Comparison of ENCODE assay signal across 21 cellular contexts in the genomic region with DNA sequence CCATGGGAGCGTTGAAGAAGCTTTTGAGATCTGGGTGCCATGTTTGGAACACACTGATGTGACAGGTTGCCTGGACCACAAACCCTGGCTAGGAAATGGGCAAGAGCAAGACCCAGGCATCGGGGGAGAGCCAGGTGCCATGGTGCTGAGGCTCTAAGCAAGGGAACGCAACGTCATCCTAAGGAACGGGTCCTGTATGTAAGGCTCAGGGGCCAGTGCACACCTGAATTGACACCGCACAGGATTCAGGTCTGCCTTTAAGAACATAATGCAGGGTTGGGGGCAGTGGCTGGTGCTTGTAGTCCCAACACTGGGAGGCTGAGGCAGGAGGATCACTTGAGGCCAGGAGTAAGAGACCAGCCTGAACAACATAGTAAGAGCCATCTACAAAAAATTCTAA. TPM values are rescaled to one million over a fixed set of nuclear protein-coding genes. Genes with fewer than 3 reads are reported as not detected.
A peak's percentile ranks its signal among the peaks of the same experiment; 100 is the strongest.
DNase-seq lines count a peak whose midpoint lies in the region; ATAC-seq, FAIRE-seq and TF ChIP-seq lines count a peak whose summit lies in the region.
"Had no signal": no experiment of that assay in that cellular context is flagged by ENCODE, and none has a peak within 500 bp of the region (broad histone marks: within the 10 kb centered on the region; RNA-seq: fewer than 3 reads in every experiment).

No MANE protein-coding gene starts in this region.

- H3K9me3 ChIP-seq in right atrium auricular region (no peaks in the 10 kb centered on the region), Panc1 (ENCODE audit: control insufficient read depth, insufficient read depth, low read depth, low read length) (no peaks in the 10 kb centered on the region), HepG2 (ENCODE audit: low read length) (no peaks in the 10 kb centered on the region)
- H3K9me3 ChIP-seq: A549 had no signal

- no peak overlapping the region for H3K4me3 ChIP-seq in right atrium auricular region
- no peak overlapping the region for H3K4me3 ChIP-seq in Panc1 (ENCODE audit: low read depth in 2 of 2, low read length in 2 of 2)
- no peak overlapping the region for H3K4me3 ChIP-seq in HepG2 (replicated peaks in 1 of 3; ENCODE audit: insufficient read depth in 1 of 3, low read depth in 2 of 3, low read length in 3 of 3)
- H3K4me3 ChIP-seq: A549, SK-N-MC had no signal

- no peak overlapping the region for H2AFZ ChIP-seq in HepG2 (ENCODE audit: low read length)

- intact Hi-C loops in left ventricle myocardium superior (cut with micrococcal nuclease): no loop called here
- intact Hi-C loops in Panc1 (cut with micrococcal nuclease; ENCODE audit: unreplicated experiment): no loop called here
- intact Hi-C loops in HepG2 (cut with micrococcal nuclease; ENCODE audit: unreplicated experiment): no loop called here

- 96% methylated on average over 5 of the region's 6 CpGs for WGBS in HepG2 (ENCODE audit: low lambda C conversion rate)

- H3K9ac ChIP-seq in HepG2 (ENCODE audit: insufficient read depth, low read depth, low read length): no peak overlapping the region

- no peak for FAIRE-seq in HepG2 (lab: Jason Lieb, UNC)
- FAIRE-seq: A549, GM19239, H54 had no signal

- TF ChIP-seq POLR2A in HepG2 (IDR thresholded peaks at IDR 0.05; ENCODE audit: insufficient read depth in 1 of 2, low read depth in 2 of 2, low read length in 2 of 2): peak in 1 of 2 experiments; percentile 50; a peak in 1 of 4 replicates

- H4K20me1 ChIP-seq in HepG2 (ENCODE audit: insufficient read depth, low read length): no peaks in the 10 kb centered on the region

- DNase-seq in left ventricle myocardium superior (no peak), right atrium auricular region (ENCODE audit: low spot score) (no peak), Panc1 (ENCODE audit: low read depth, low spot score) (no peak), HepG2 (ENCODE audit: low spot score) (no peak), NCI-H774 (lab: John Stamatoyannopoulos, UW) (no peak), SKM-1 treated with dmso at 0.1 percent for 144 hours (lab: John Stamatoyannopoulos, UW; ENCODE audit: unreplicated experiment) (no peak)
- DNase-seq: DMS79, KBM-7, MM.1S, NCI-H1048, NCI-H1417 treated with DMSO at 0.1 percent for 48 hours, NCI-H187, NCI-H446, NCI-H526, OCI-M1, SHP77 had no signal

- CTCF ChIA-PET in Panc1 (lab: Charles Lee) (no interaction called here), HepG2 (lab: Yijun Ruan, JAX; ENCODE audit: low intra/inter-chr PET ratio, low total read pairs) (no interaction called here)

- BruUV-seq in Panc1 (replicated peaks; lab: Mats Ljungman, UMichigan) (no TSS peak), HepG2 (replicated peaks; lab: Mats Ljungman, UMichigan) (no TSS peak)

- peak; percentile 7 for ATAC-seq in left ventricle myocardium superior
- ATAC-seq in Panc1: peak; percentile 31; the same call in 1 of the 2 replicates
- ATAC-seq in HepG2: peak; percentile 4; the same call in 1 of the 3 replicates
- no peak for ATAC-seq in GM21528 (IDR thresholded peaks at IDR 0.05; ENCODE audit: low FRiP score, unreplicated experiment)

- TF ChIP-seq RAD21 in HepG2 (CRISPR knock-in tag; IDR thresholded peaks at IDR 0.05): no peak

- in situ Hi-C loops in Panc1 (cut with HindIII; ENCODE audit: low pct_unique_long_range_greater_than_20kb, low sequenced_read_pairs) (no loop called here), HepG2 (cut with HindIII; ENCODE audit: extremely low pct_ligation_motif_present, low pct_unique_long_range_greater_than_20kb) (loop anchor here (5.0 kb wide), 1 partner anchor 125 kb away; no protein-coding TSS in a partner anchor)

- H3K4me2 ChIP-seq in HepG2 (ENCODE audit: low read depth, low read length): no peak overlapping the region
- H3K4me2 ChIP-seq: A549 had no signal

- POLR2A ChIA-PET in Panc1 (lab: Charles Lee): no interaction called here
- POLR2A ChIA-PET in HepG2 (lab: Yijun Ruan, JAX): no interaction called here

- TF ChIP-seq CTCF in right atrium auricular region (IDR thresholded peaks at IDR 0.05) (no peak), Panc1 (IDR thresholded peaks at IDR 0.05) (no peak), HepG2 (CRISPR knock-in tag; IDR thresholded peaks at IDR 0.05) (no peak)

- H3K27ac ChIP-seq in right atrium auricular region (no peak overlapping the region), Panc1 (ENCODE audit: low read length) (no peak overlapping the region), HepG2 (ENCODE audit: extremely low read length, insufficient read depth, low read length) (no peak overlapping the region)
- H3K27ac ChIP-seq: A549 had no signal

- no peaks in the 10 kb centered on the region for H3K79me2 ChIP-seq in HepG2 (ENCODE audit: insufficient read depth, low read length)

- H3K4me1 ChIP-seq in right atrium auricular region: peaks cover 0 to 8% of the 10 kb centered on the region in 2 donors
- H3K4me1 ChIP-seq in Panc1 (ENCODE audit: control insufficient read depth, insufficient read depth, low read length): no peaks in the 10 kb centered on the region
- H3K4me1 ChIP-seq in HepG2 (ENCODE audit: insufficient read depth, low read length): peaks cover 3% of the 10 kb centered on the region
- H3K4me1 ChIP-seq: A549 had no signal

- TF ChIP-seq EP300 in HepG2 (IDR thresholded peaks at IDR 0.05; ENCODE audit: low read depth in 2 of 2, low read length in 2 of 2) (no peak), HepG2 (CRISPR knock-in tag; IDR thresholded peaks at IDR 0.05; ENCODE audit: borderline replicate concordance) (no peak)

- H3K27me3 ChIP-seq in right atrium auricular region: no peaks in the 10 kb centered on the region
- no peaks in the 10 kb centered on the region for H3K27me3 ChIP-seq in Panc1 (ENCODE audit: control insufficient read depth, insufficient read depth, low read length)
- H3K27me3 ChIP-seq in HepG2 (ENCODE audit: control insufficient read depth in 1 of 2, insufficient read depth in 2 of 2, low read length in 2 of 2): no peaks in the 10 kb centered on the region

- H3K36me3 ChIP-seq in right atrium auricular region (peaks cover 46% of the 10 kb centered on the region), Panc1 (ENCODE audit: control insufficient read depth, insufficient read depth, low read length) (peaks cover 22% of the 10 kb centered on the region), HepG2 (replicated peaks in 1 of 2; ENCODE audit: control insufficient read depth in 1 of 2, insufficient read depth in 2 of 2, low read length in 2 of 2) (peaks cover 23 to 49% of the 10 kb centered on the region in 2 experiments)

TF ChIP-seq in HepG2, 621 proteins besides CTCF, POLR2A, EP300 and RAD21 (continues in another document):
- no peak for TF ChIP-seq SIN3A (IDR thresholded peaks at IDR 0.05; ENCODE audit: borderline replicate concordance, low read depth, low read length)
- TF ChIP-seq, protein P1, sequence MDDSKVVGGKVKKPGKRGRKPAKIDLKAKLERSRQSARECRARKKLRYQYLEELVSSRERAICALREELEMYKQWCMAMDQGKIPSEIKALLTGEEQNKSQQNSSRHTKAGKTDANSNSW (CRISPR knock-in tag; IDR thresholded peaks at IDR 0.05; ENCODE audit: borderline replicate concordance): no peak
- TF ChIP-seq PAF1 (CRISPR knock-in tag; IDR thresholded peaks at IDR 0.05): peak; percentile 89; the same call in 1 of the 2 replicates
- no peak for TF ChIP-seq ZNF816 (CRISPR knock-in tag; IDR thresholded peaks at IDR 0.05; ENCODE audit: borderline replicate concordance)
- TF ChIP-seq, protein P2, sequence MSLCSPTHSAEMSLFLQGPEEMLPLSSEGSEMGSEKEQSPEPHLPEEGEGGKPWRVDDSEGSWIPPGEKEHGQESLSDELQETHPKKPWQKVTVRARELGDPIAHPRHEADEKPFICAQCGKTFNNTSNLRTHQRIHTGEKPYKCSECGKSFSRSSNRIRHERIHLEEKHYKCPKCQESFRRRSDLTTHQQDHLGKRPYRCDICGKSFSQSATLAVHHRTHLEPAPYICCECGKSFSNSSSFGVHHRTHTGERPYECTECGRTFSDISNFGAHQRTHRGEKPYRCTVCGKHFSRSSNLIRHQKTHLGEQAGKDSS (CRISPR knock-in tag; IDR thresholded peaks at IDR 0.05; ENCODE audit: borderline replicate concordance, low read depth): no peak

RNA-seq across cellular contexts. Expression of a gene that starts 10.8 kb away (rescaled TPM):
- total RNA-seq in left ventricle myocardium superior (129 TPM), right atrium auricular region (100 to 1,000 TPM in 1 of 2 donors, 10 to 100 TPM in 1; 92.5 to 107 TPM), Panc1 (2021; ENCODE audit: unreplicated experiment) (83.9 TPM), HepG2 (2016; rRNA removed; fragmentation: Illumina TruSeq; extraction: Trizol) (224 and 322 TPM in 2 replicates)
- 101 TPM for polyA plus RNA-seq in Panc1 (2012; ENCODE audit: insufficient read length)
- 39.2 and 39.5 TPM in 2 replicates for total RNA-seq in HepG2 (2016; cell fraction: cytosol; rRNA removed; fragmentation: Illumina TruSeq; extraction: Trizol; ENCODE audit: low read depth)
- 228 and 320 TPM in 2 replicates for total RNA-seq in HepG2 (2016; cell fraction: insoluble cytoplasmic fraction; rRNA removed; fragmentation: Illumina TruSeq; extraction: Trizol)
- total RNA-seq in HepG2 (2016; cell fraction: membrane; rRNA removed; fragmentation: Illumina TruSeq; extraction: Trizol): 67.0 and 70.1 TPM in 2 replicates
- total RNA-seq in HepG2 (2016; cell fraction: nucleus; rRNA removed; fragmentation: Illumina TruSeq; extraction: Trizol): 118 and 124 TPM in 2 replicates
- 104 and 105 TPM in 2 replicates for polyA plus RNA-seq in HepG2 (2011; rRNA removed)
- 82.0 and 102 TPM in 2 replicates for polyA plus RNA-seq in HepG2 (2011; cell fraction: cytosol; rRNA removed)
- 52.0 and 54.1 TPM in 2 replicates for polyA plus RNA-seq in HepG2 (2011; cell fraction: nucleus; rRNA removed)
- 127 and 139 TPM in 2 replicates for polyA plus RNA-seq in HepG2 (2012)
- 33.0 and 33.5 TPM in 2 replicates for polyA plus RNA-seq in HepG2 (2016; cell fraction: cytosol; fragmentation: Illumina TruSeq; extraction: Trizol; ENCODE audit: low read depth)
- polyA plus RNA-seq in HepG2 (2016; cell fraction: insoluble cytoplasmic fraction; fragmentation: Illumina TruSeq; extraction: Trizol; ENCODE audit: low read depth): 334 and 339 TPM in 2 replicates
- polyA plus RNA-seq in HepG2 (2016; cell fraction: membrane; fragmentation: Illumina TruSeq; extraction: Trizol; ENCODE audit: low read depth): 42.4 and 43.9 TPM in 2 replicates
- polyA plus RNA-seq in HepG2 (2016; cell fraction: nucleus; fragmentation: Illumina TruSeq; extraction: Trizol; ENCODE audit: insufficient read depth, low read depth): 161 and 163 TPM in 2 replicates
- 83.5 and 125 TPM in 2 replicates for polyA minus RNA-seq in HepG2 (2011; rRNA and poly(A)+ RNA removed; ENCODE audit: low replicate concordance)
- 53.7 and 59.7 TPM in 2 replicates for polyA minus RNA-seq in HepG2 (2011; cell fraction: cytosol; rRNA and poly(A)+ RNA removed)
- 85.5 and 88.6 TPM in 2 replicates for polyA minus RNA-seq in HepG2 (2011; cell fraction: nucleus; rRNA and poly(A)+ RNA removed)
